Comparison of ENCODE assay signal across 11 cellular contexts in the genomic region with DNA sequence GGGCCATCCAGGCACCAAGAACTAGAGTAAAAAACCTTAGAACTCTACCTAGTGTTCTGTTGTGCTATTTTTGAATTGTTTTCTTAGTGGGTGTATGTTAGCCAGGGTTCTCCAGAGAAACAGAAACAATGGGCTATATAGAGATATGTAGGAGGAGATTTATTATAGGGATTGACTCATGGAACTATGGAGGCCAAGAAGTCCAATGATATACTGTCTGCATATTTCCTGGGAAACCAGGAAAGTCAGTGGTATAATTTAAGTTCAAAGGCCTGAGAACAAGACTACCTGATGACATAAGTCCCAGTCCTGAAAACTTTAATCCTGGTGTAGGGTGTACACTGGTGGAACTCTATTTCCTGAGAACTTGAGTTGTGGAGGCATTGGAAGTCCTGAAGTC.
"Had no signal": no experiment of that assay in that cellular context is flagged by ENCODE, and none has a peak within 500 bp of the region (broad histone marks: within the 10 kb centered on the region; RNA-seq: fewer than 3 reads in every experiment).

No MANE protein-coding gene starts in this region.

- H3K4me1 ChIP-seq: HAP-1 had no signal

- DNase-seq: GM23248, GOT3, H7, H9, HCEC 1CT, HFFc6 had no signal

- ATAC-seq: GM23338, HCT116 had no signal

- H3K4me3 ChIP-seq: GM23248, GM23338, HAP-1 had no signal

- H3K27ac ChIP-seq: GM23248 had no signal

- H3K9me3 ChIP-seq: HAP-1 had no signal

- FAIRE-seq: H1, H54 had no signal

- H3K9ac ChIP-seq: GM23248 had no signal

- H3K36me3 ChIP-seq: HAP-1 had no signal
